ENCODE assay signal across 20 cellular contexts in genomic region chr2:122595065-122595464, GRCh38.
"Had no signal": no experiment of that assay in that cellular context is flagged by ENCODE, and none has a peak within 500 bp of the region (broad histone marks: within the 10 kb centered on the region; RNA-seq: fewer than 3 reads in every experiment).

No MANE protein-coding gene starts in this region.

- H3K4me3 Mint-ChIP-seq: immature natural killer cell, mesothelial cell of epicardium had no signal

- H3K79me2 ChIP-seq: hepatocyte had no signal

- H3K36me3 Mint-ChIP-seq: mesothelial cell of epicardium had no signal

- DNase-seq: dermis blood vessel endothelial cell; dorsolateral prefrontal cortex; effector CD4-positive, alpha-beta T cell; effector memory CD4-positive, alpha-beta T cell; esophagus squamous epithelium; foreskin keratinocyte; heart left ventricle; hypothalamus; immature natural killer cell; islet precursor cell; kidney; kidney glomerular epithelial cell; left lung; left ventricle myocardium superior; lower lobe of right lung; mesenchymal stem cell had no signal

- H3K4me2 ChIP-seq: hepatocyte had no signal

- H2AFZ ChIP-seq: hepatocyte had no signal

- H3K27me3 ChIP-seq: dorsolateral prefrontal cortex, esophagus squamous epithelium, foreskin keratinocyte, gastroesophageal sphincter, heart left ventricle, hepatocyte, left lung had no signal

- H3K36me3 ChIP-seq: esophagus squamous epithelium, gastroesophageal sphincter, heart left ventricle, left lung, lower lobe of right lung had no signal

- H3K9me3 ChIP-seq: esophagus squamous epithelium, gastroesophageal sphincter, lower lobe of right lung had no signal

- H3K27ac ChIP-seq: coronary artery, dorsolateral prefrontal cortex, esophagus squamous epithelium, foreskin keratinocyte, gastroesophageal sphincter, heart left ventricle, hepatocyte, left lung, lower lobe of right lung had no signal

- ATAC-seq: foreskin keratinocyte, gastroesophageal sphincter, heart left ventricle, left lung, left ventricle myocardium superior, lower lobe of right lung had no signal

- H3K4me3 ChIP-seq: coronary artery, dorsolateral prefrontal cortex, esophagus squamous epithelium, gastroesophageal sphincter, heart left ventricle, hepatocyte, left lung, lower lobe of right lung had no signal

- H3K4me1 Mint-ChIP-seq: immature natural killer cell had no signal

- H3K27ac Mint-ChIP-seq: immature natural killer cell, mesothelial cell of epicardium had no signal

- H3K4me1 ChIP-seq: esophagus squamous epithelium, foreskin keratinocyte, gastroesophageal sphincter, heart left ventricle, left lung, lower lobe of right lung had no signal
